Comparison of ENCODE assay signal across 1 cellular context in genomic region chr19:2852598-2852997, GRCh38.
TF ChIP-seq lines count a peak whose summit lies in the region.

No MANE protein-coding gene starts in this region.

TF ChIP-seq in GM23338, 12 proteins besides CTCF, POLR2A, EP300 and RAD21 (continued from another document):
- TF ChIP-seq, protein P1, sequence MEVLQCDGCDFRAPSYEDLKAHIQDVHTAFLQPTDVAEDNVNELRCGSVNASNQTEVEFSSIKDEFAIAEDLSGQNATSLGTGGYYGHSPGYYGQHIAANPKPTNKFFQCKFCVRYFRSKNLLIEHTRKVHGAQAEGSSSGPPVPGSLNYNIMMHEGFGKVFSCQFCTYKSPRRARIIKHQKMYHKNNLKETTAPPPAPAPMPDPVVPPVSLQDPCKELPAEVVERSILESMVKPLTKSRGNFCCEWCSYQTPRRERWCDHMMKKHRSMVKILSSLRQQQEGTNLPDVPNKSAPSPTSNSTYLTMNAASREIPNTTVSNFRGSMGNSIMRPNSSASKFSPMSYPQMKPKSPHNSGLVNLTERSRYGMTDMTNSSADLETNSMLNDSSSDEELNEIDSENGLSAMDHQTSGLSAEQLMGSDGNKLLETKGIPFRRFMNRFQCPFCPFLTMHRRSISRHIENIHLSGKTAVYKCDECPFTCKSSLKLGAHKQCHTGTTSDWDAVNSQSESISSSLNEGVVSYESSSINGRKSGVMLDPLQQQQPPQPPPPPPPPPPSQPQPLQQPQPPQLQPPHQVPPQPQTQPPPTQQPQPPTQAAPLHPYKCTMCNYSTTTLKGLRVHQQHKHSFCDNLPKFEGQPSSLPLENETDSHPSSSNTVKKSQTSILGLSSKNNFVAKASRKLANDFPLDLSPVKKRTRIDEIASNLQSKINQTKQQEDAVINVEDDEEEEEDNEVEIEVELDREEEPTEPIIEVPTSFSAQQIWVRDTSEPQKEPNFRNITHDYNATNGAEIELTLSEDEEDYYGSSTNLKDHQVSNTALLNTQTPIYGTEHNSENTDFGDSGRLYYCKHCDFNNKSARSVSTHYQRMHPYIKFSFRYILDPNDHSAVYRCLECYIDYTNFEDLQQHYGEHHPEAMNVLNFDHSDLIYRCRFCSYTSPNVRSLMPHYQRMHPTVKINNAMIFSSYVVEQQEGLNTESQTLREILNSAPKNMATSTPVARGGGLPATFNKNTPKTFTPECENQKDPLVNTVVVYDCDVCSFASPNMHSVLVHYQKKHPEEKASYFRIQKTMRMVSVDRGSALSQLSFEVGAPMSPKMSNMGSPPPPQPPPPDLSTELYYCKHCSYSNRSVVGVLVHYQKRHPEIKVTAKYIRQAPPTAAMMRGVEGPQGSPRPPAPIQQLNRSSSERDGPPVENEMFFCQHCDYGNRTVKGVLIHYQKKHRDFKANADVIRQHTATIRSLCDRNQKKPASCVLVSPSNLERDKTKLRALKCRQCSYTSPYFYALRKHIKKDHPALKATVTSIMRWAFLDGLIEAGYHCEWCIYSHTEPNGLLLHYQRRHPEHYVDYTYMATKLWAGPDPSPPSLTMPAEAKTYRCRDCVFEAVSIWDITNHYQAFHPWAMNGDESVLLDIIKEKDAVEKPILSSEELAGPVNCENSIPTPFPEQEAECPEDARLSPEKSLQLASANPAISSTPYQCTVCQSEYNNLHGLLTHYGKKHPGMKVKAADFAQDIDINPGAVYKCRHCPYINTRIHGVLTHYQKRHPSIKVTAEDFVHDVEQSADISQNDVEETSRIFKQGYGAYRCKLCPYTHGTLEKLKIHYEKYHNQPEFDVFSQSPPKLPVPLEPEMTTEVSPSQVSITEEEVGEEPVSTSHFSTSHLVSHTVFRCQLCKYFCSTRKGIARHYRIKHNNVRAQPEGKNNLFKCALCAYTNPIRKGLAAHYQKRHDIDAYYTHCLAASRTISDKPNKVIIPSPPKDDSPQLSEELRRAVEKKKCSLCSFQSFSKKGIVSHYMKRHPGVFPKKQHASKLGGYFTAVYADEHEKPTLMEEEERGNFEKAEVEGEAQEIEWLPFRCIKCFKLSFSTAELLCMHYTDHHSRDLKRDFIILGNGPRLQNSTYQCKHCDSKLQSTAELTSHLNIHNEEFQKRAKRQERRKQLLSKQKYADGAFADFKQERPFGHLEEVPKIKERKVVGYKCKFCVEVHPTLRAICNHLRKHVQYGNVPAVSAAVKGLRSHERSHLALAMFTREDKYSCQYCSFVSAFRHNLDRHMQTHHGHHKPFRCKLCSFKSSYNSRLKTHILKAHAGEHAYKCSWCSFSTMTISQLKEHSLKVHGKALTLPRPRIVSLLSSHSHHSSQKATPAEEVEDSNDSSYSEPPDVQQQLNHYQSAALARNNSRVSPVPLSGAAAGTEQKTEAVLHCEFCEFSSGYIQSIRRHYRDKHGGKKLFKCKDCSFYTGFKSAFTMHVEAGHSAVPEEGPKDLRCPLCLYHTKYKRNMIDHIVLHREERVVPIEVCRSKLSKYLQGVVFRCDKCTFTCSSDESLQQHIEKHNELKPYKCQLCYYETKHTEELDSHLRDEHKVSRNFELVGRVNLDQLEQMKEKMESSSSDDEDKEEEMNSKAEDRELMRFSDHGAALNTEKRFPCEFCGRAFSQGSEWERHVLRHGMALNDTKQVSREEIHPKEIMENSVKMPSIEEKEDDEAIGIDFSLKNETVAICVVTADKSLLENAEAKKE (CRISPR knock-in tag; IDR thresholded peaks at IDR 0.05), result no peak
- no peak for TF ChIP-seq NANOG (IDR thresholded peaks at IDR 0.05; ENCODE audit: borderline replicate concordance)
- TF ChIP-seq EZH2 (IDR thresholded peaks at IDR 0.05; ENCODE audit: low read depth, unreplicated experiment), result no peak
- TF ChIP-seq, protein P2, sequence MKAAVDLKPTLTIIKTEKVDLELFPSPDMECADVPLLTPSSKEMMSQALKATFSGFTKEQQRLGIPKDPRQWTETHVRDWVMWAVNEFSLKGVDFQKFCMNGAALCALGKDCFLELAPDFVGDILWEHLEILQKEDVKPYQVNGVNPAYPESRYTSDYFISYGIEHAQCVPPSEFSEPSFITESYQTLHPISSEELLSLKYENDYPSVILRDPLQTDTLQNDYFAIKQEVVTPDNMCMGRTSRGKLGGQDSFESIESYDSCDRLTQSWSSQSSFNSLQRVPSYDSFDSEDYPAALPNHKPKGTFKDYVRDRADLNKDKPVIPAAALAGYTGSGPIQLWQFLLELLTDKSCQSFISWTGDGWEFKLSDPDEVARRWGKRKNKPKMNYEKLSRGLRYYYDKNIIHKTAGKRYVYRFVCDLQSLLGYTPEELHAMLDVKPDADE (IDR thresholded peaks at IDR 0.05), result no peak
- TF ChIP-seq EZH2phosphoT487 (IDR thresholded peaks at IDR 0.05; ENCODE audit: unreplicated experiment), result no peak
- TF ChIP-seq, protein P3, sequence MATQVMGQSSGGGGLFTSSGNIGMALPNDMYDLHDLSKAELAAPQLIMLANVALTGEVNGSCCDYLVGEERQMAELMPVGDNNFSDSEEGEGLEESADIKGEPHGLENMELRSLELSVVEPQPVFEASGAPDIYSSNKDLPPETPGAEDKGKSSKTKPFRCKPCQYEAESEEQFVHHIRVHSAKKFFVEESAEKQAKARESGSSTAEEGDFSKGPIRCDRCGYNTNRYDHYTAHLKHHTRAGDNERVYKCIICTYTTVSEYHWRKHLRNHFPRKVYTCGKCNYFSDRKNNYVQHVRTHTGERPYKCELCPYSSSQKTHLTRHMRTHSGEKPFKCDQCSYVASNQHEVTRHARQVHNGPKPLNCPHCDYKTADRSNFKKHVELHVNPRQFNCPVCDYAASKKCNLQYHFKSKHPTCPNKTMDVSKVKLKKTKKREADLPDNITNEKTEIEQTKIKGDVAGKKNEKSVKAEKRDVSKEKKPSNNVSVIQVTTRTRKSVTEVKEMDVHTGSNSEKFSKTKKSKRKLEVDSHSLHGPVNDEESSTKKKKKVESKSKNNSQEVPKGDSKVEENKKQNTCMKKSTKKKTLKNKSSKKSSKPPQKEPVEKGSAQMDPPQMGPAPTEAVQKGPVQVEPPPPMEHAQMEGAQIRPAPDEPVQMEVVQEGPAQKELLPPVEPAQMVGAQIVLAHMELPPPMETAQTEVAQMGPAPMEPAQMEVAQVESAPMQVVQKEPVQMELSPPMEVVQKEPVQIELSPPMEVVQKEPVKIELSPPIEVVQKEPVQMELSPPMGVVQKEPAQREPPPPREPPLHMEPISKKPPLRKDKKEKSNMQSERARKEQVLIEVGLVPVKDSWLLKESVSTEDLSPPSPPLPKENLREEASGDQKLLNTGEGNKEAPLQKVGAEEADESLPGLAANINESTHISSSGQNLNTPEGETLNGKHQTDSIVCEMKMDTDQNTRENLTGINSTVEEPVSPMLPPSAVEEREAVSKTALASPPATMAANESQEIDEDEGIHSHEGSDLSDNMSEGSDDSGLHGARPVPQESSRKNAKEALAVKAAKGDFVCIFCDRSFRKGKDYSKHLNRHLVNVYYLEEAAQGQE (IDR thresholded peaks at IDR 0.05; ENCODE audit: unreplicated experiment), result no peak
- no peak for TF ChIP-seq JUNB (IDR thresholded peaks at IDR 0.05; ENCODE audit: unreplicated experiment)
- TF ChIP-seq CREB1 (CRISPR knock-in tag; IDR thresholded peaks at IDR 0.05; ENCODE audit: low read depth), result no peak
TF ChIP-seq in GM23338: peak in this region for 0.
